1 cellular context compared by ENCODE assay signal in genomic region chr6:24145690-24146131, GRCh38.
TF ChIP-seq lines count a peak whose summit lies in the region.

No MANE protein-coding gene starts in this region.

TF ChIP-seq in HepG2, 621 proteins besides CTCF, POLR2A, EP300 and RAD21 (continued from another document and continues in another):
- TF ChIP-seq ZNF142 (CRISPR knock-in tag; IDR thresholded peaks at IDR 0.05), result no peak
- TF ChIP-seq NFKB2 (CRISPR knock-in tag; IDR thresholded peaks at IDR 0.05; ENCODE audit: borderline replicate concordance), result 0 out of 2 replicates have a peak, but pooled peaks have one; percentile 40
- TF ChIP-seq XRCC5 (optimal IDR thresholded peaks at IDR 0.05; ENCODE audit: low read length), result no peak
- TF ChIP-seq SNRNP70 (IDR thresholded peaks at IDR 0.05; ENCODE audit: low read depth, low read length), result no peak
- peak; percentile 51; the same call in 1 of the 2 replicates for TF ChIP-seq PHF21A (CRISPR knock-in tag; IDR thresholded peaks at IDR 0.05)
- TF ChIP-seq JDP2 (CRISPR knock-in tag; IDR thresholded peaks at IDR 0.05; ENCODE audit: borderline replicate concordance), result no peak
- peak; percentile 73 for TF ChIP-seq NR2F6 (IDR thresholded peaks at IDR 0.05)
- TF ChIP-seq NR2F6 (CRISPR knock-in tag; IDR thresholded peaks at IDR 0.05), result peak; percentile 66
- no peak for TF ChIP-seq PCBP1 (IDR thresholded peaks at IDR 0.05; ENCODE audit: borderline replicate concordance, low read depth, low read length)
- no peak for TF ChIP-seq ZNF282 (IDR thresholded peaks at IDR 0.05; ENCODE audit: partially characterized antibody)
- peak; percentile 97 for TF ChIP-seq TCF7 (IDR thresholded peaks at IDR 0.05; ENCODE audit: low read depth)
- TF ChIP-seq HMGXB3 (CRISPR knock-in tag; IDR thresholded peaks at IDR 0.05; ENCODE audit: borderline replicate concordance), result 0 out of 2 replicates have a peak, but pooled peaks have one; percentile 38
- no peak for TF ChIP-seq MXD1 (CRISPR knock-in tag; IDR thresholded peaks at IDR 0.05)
- no peak for TF ChIP-seq ZNF329 (CRISPR knock-in tag; IDR thresholded peaks at IDR 0.05; ENCODE audit: low read depth)
- TF ChIP-seq ZFP1 (CRISPR knock-in tag; IDR thresholded peaks at IDR 0.05), result no peak
- TF ChIP-seq ZNF18 (CRISPR knock-in tag; IDR thresholded peaks at IDR 0.05; ENCODE audit: insufficient replicate concordance), result no peak
- TF ChIP-seq GTF2F1 (IDR thresholded peaks at IDR 0.05; ENCODE audit: low read length), result no peak
- TF ChIP-seq ZNF580 (CRISPR knock-in tag; IDR thresholded peaks at IDR 0.05; ENCODE audit: borderline replicate concordance, low read depth), result peak; percentile 65; the same call in 1 of the 2 replicates
- no peak for TF ChIP-seq ZNF383 (CRISPR knock-in tag; IDR thresholded peaks at IDR 0.05; ENCODE audit: borderline replicate concordance)
- no peak for TF ChIP-seq GLI4 (CRISPR knock-in tag; IDR thresholded peaks at IDR 0.05; ENCODE audit: borderline replicate concordance)
- peak; percentile 38; the same call in 1 of the 2 replicates for TF ChIP-seq KDM2A (CRISPR knock-in tag; IDR thresholded peaks at IDR 0.05; ENCODE audit: borderline replicate concordance, low read depth)
- TF ChIP-seq NFE2 (CRISPR knock-in tag; IDR thresholded peaks at IDR 0.05), result no peak
- TF ChIP-seq ZBTB7B (CRISPR knock-in tag; IDR thresholded peaks at IDR 0.05), result 0 out of 2 replicates have a peak, but pooled peaks have one; percentile 45
- no peak for TF ChIP-seq PRPF4 (IDR thresholded peaks at IDR 0.05; ENCODE audit: low read depth, low read length, poor library complexity, severe bottlenecking)
- peak; percentile 69; the same call in 1 of the 2 replicates for TF ChIP-seq NR2F2 (IDR thresholded peaks at IDR 0.05; ENCODE audit: borderline replicate concordance, low read depth)
- no peak for TF ChIP-seq ATAD3A (CRISPR knock-in tag; IDR thresholded peaks at IDR 0.05)
- peak; percentile 89; the same call in 1 of the 2 replicates for TF ChIP-seq CHD4 (IDR thresholded peaks at IDR 0.05; ENCODE audit: borderline replicate concordance, low read length)
- TF ChIP-seq NFAT5 (CRISPR knock-in tag; IDR thresholded peaks at IDR 0.05), result 0 out of 2 replicates have a peak, but pooled peaks have one; percentile 61
- TF ChIP-seq IKZF1 (IDR thresholded peaks at IDR 0.05), result no peak
- no peak for TF ChIP-seq ZNF891 (CRISPR knock-in tag; IDR thresholded peaks at IDR 0.05)
- no peak for TF ChIP-seq CENPX (CRISPR knock-in tag; IDR thresholded peaks at IDR 0.05)
- TF ChIP-seq ZNF670 (CRISPR knock-in tag; IDR thresholded peaks at IDR 0.05; ENCODE audit: borderline replicate concordance), result no peak
- 0 out of 2 replicates have a peak, but pooled peaks have one; percentile 36 for TF ChIP-seq ZNF317 (CRISPR knock-in tag; IDR thresholded peaks at IDR 0.05)
- TF ChIP-seq ZNF331 (CRISPR knock-in tag; IDR thresholded peaks at IDR 0.05), result peak; percentile 65
- no peak for TF ChIP-seq NFE2L2 (IDR thresholded peaks at IDR 0.05; ENCODE audit: low read length)
- TF ChIP-seq ELK4 (CRISPR knock-in tag; IDR thresholded peaks at IDR 0.05; ENCODE audit: borderline replicate concordance), result no peak
- no peak for TF ChIP-seq ZBTB37 (CRISPR knock-in tag; IDR thresholded peaks at IDR 0.05)
- peak; percentile 66; the same call in 1 of the 2 replicates for TF ChIP-seq SAP130 (CRISPR knock-in tag; IDR thresholded peaks at IDR 0.05; ENCODE audit: low read depth)
- peak; percentile 61; the same call in 1 of the 2 replicates for TF ChIP-seq FOXJ3 (CRISPR knock-in tag; IDR thresholded peaks at IDR 0.05; ENCODE audit: borderline replicate concordance)
- TF ChIP-seq NCOA2 (CRISPR knock-in tag; IDR thresholded peaks at IDR 0.05), result peak; percentile 90
- TF ChIP-seq TAF15 (IDR thresholded peaks at IDR 0.05; ENCODE audit: low read depth, low read length, poor library complexity, severe bottlenecking), result no peak
- TF ChIP-seq ZNF12 (CRISPR knock-in tag; IDR thresholded peaks at IDR 0.05), result 0 out of 2 replicates have a peak, but pooled peaks have one; percentile 25
- TF ChIP-seq ZNF772 (CRISPR knock-in tag; IDR thresholded peaks at IDR 0.05), result no peak; the same call in 1 of the 2 replicates
- no peak for TF ChIP-seq HNRNPUL1 (IDR thresholded peaks at IDR 0.05; ENCODE audit: low read depth, low read length)
